Comparison of ENCODE assay signal across 21 cellular contexts in genomic region chr3:51045006-51045405, GRCh38.
"Had no signal": no experiment of that assay in that cellular context is flagged by ENCODE, and none has a peak within 500 bp of the region (broad histone marks: within the 10 kb centered on the region; RNA-seq: fewer than 3 reads in every experiment).

No MANE protein-coding gene starts in this region.

- H3K27ac Mint-ChIP-seq: activated CD4-positive, alpha-beta T cell treated with anti-CD3 and anti-CD28 coated beads, Interleukin-2, amount 10 ng/mL, durations not matched to agents 24 days and 14 days; activated naive CD8-positive, alpha-beta T cell treated with anti-CD3 and anti-CD28 coated beads, Interleukin-2, amount 10 ng/mL, durations not matched to agents 7 days and 5 days; activated T-helper 1 cell treated with anti-CD3 and anti-CD28 coated beads, Interleukin-12 subunit alpha, Interleukin-12 subunit beta, Interleukin-2, Interleukin-4 antibody, amounts not matched to agents 30 ng/mL and 10 ng/mL and 1 ng/mL, durations not matched to agents 14 hours and 24 hours and 36 hours; T-helper 17 cell had no signal

- H3K27me3 Mint-ChIP-seq: activated CD4-positive, alpha-beta T cell treated with anti-CD3 and anti-CD28 coated beads, Interleukin-2, amount 10 ng/mL, durations not matched to agents 24 days and 14 days; T-helper 17 cell had no signal

- ATAC-seq: T-helper 17 cell had no signal

- H3K4me1 Mint-ChIP-seq: activated CD4-positive, alpha-beta T cell treated with anti-CD3 and anti-CD28 coated beads, Interleukin-2, amount 10 ng/mL, durations not matched to agents 24 days and 14 days; activated naive CD8-positive, alpha-beta T cell treated with anti-CD3 and anti-CD28 coated beads, Interleukin-2, amount 10 ng/mL, durations not matched to agents 7 days and 5 days had no signal

- H3K4me3 Mint-ChIP-seq: activated CD4-positive, alpha-beta T cell treated with anti-CD3 and anti-CD28 coated beads, Interleukin-2, amount 10 ng/mL, durations not matched to agents 24 days and 14 days; activated naive CD8-positive, alpha-beta T cell treated with anti-CD3 and anti-CD28 coated beads, Interleukin-2, amount 10 ng/mL, durations not matched to agents 7 days and 5 days; activated T-helper 1 cell treated with anti-CD3 and anti-CD28 coated beads, Interleukin-12 subunit alpha, Interleukin-12 subunit beta, Interleukin-2, Interleukin-4 antibody, amounts not matched to agents 30 ng/mL and 10 ng/mL and 1 ng/mL, durations not matched to agents 14 hours and 24 hours and 36 hours; T-helper 17 cell had no signal

- H3K9me3 Mint-ChIP-seq: activated T-helper 1 cell treated with anti-CD3 and anti-CD28 coated beads, Interleukin-12 subunit alpha, Interleukin-12 subunit beta, Interleukin-2, Interleukin-4 antibody, amounts not matched to agents 30 ng/mL and 10 ng/mL and 1 ng/mL, durations not matched to agents 14 hours and 24 hours and 36 hours had no signal

- DNase-seq: activated CD4-positive, alpha-beta T cell treated with anti-CD3 and anti-CD28 coated beads, Interleukin-2, amount 10 ng/mL, durations not matched to agents 24 days and 14 days; activated CD4-positive, CD25-positive, alpha-beta regulatory T cell; activated CD8-positive, alpha-beta memory T cell treated with anti-CD3 and anti-CD28 coated beads for 24 hours; activated effector memory CD4-positive, alpha-beta T cell treated with anti-CD3 and anti-CD28 coated beads, Interleukin-2, amount 50 U/mL, for 16 hours; activated naive CD4-positive, alpha-beta T cell treated with Interleukin-2 at 50 U/mL for 16 hours; activated naive CD8-positive, alpha-beta T cell treated with anti-CD3 and anti-CD28 coated beads, Interleukin-2, amount 10 ng/mL, durations not matched to agents 7 days and 5 days; aorta; caudate nucleus; colonic mucosa; NCI-H1092; NCI-H1417; NCI-H1930; NCI-H2171; NCI-H2227 treated with DMSO at 0.1 percent for 48 hours; NCI-H446 treated with DMSO at 0.1 percent for 48 hours; NCI-H526 treated with DMSO at 0.1 percent for 48 hours; NCI-H82; SIG-M5; T-helper 17 cell; T1000 had no signal

- H3K36me3 Mint-ChIP-seq: activated naive CD8-positive, alpha-beta T cell treated with anti-CD3 and anti-CD28 coated beads, Interleukin-2, amount 10 ng/mL, durations not matched to agents 7 days and 5 days had no signal
